8 cellular contexts compared by ENCODE assay signal in genomic region chr15:57377478-57377847, GRCh38. TPM values are rescaled to one million over a fixed set of nuclear protein-coding genes. Genes with fewer than 3 reads are reported as not detected.
DNase-seq lines count a peak whose midpoint lies in the region; ATAC-seq and TF ChIP-seq lines count a peak whose summit lies in the region.
"Had no signal": no experiment of that assay in that cellular context is flagged by ENCODE, and none has a peak within 500 bp of the region (broad histone marks: within the 10 kb centered on the region; RNA-seq: fewer than 3 reads in every experiment).

No MANE protein-coding gene starts in this region.

- DNase-seq in HPDE6-E6E7 (ENCODE audit: extremely low spot score) (peak; percentile 32), hepatocyte (ENCODE audit: low spot score) (no peak), sciatic nerve (ENCODE audit: low spot score) (no peak), SKM-1 treated with dmso at 0.1 percent for 144 hours (lab: John Stamatoyannopoulos, UW; ENCODE audit: unreplicated experiment) (no peak), NCI-H187 (lab: John Stamatoyannopoulos, UW) (no peak), NCI-H187 treated with DMSO at 0.1 percent for 48 hours (lab: John Stamatoyannopoulos, UW) (no peak)
- DNase-seq: activated effector memory CD4-positive, alpha-beta T cell treated with Interleukin-2 at 50 U/mL for 16 hours had no signal

- H3K27me3 ChIP-seq in hepatocyte: no peaks in the 10 kb centered on the region

- 49% methylated on average over 4 of the region's 4 CpGs for WGBS in hepatocyte (ENCODE audit: low lambda C conversion rate, missing lambda C conversion rate)

- H3K9me3 ChIP-seq in hepatocyte (ENCODE audit: low read depth): no peaks in the 10 kb centered on the region

- no peaks in the 10 kb centered on the region for H3K36me3 ChIP-seq in hepatocyte (replicated peaks; ENCODE audit: insufficient read depth, low read depth)

- H3K79me2 ChIP-seq in hepatocyte: peaks cover 30% of the 10 kb centered on the region

- ATAC-seq in sciatic nerve: peak; percentile 23

- H3K4me2 ChIP-seq in hepatocyte: peak overlapping the region; percentile 95

- no peak overlapping the region for H3K4me3 ChIP-seq in hepatocyte

- TF ChIP-seq CTCF in VCaP (conservative IDR thresholded peaks at IDR 0.05): peak; percentile 51
- no peak for TF ChIP-seq CTCF in hepatocyte (IDR thresholded peaks at IDR 0.05; ENCODE audit: poor library complexity)

- H2AFZ ChIP-seq in hepatocyte: peak overlapping the region; percentile 52

- H3K4me1 ChIP-seq in hepatocyte (ENCODE audit: insufficient read depth): peaks cover 16% of the 10 kb centered on the region

- H3K27ac ChIP-seq in VCaP: peak overlapping the region; percentile 78
- peak overlapping the region; percentile 28 for H3K27ac ChIP-seq in hepatocyte

- no peaks in the 10 kb centered on the region for H3K9me2 ChIP-seq in hepatocyte (replicated peaks; ENCODE audit: insufficient read depth)

- H4K20me1 ChIP-seq in hepatocyte (ENCODE audit: insufficient read depth, poor library complexity, severe bottlenecking): no peaks in the 10 kb centered on the region

- intact Hi-C loops in sciatic nerve (cut with DNase I): no loop called here

RNA-seq across cellular contexts. Expression of gene CGNL1, which starts 1.2 kb away (rescaled TPM):
- total RNA-seq in hepatocyte: 13.1 and 13.7 TPM in 2 replicates
- 9.8 and 11.4 TPM in 2 replicates for polyA plus RNA-seq in hepatocyte
- 38.1 TPM for total RNA-seq in sciatic nerve
